In genomic region chr16:56327929-56328258, GRCh38 we compare ENCODE assay signal across 18 cellular contexts.
DNase-seq lines count a peak whose midpoint lies in the region; ATAC-seq, FAIRE-seq and TF ChIP-seq lines count a peak whose summit lies in the region.
"Had no signal": no experiment of that assay in that cellular context is flagged by ENCODE, and none has a peak within 500 bp of the region (broad histone marks: within the 10 kb centered on the region; RNA-seq: fewer than 3 reads in every experiment).

No MANE protein-coding gene starts in this region.

- no TSS peak for BruUV-seq in HepG2 (replicated peaks; lab: Mats Ljungman, UMichigan)

- H3K36me3 ChIP-seq in liver (ENCODE audit: control insufficient read depth in 4 of 4, insufficient read depth in 3 of 4, low read depth in 1 of 4, low read length in 3 of 4) (peaks cover 0 to 2% (median 0%) of the 10 kb centered on the region in 4 donors), HepG2 (replicated peaks in 1 of 2; ENCODE audit: control insufficient read depth in 1 of 2, insufficient read depth in 2 of 2, low read length in 2 of 2) (no peaks in the 10 kb centered on the region)

- H3K9me3 ChIP-seq in liver (ENCODE audit: control insufficient read depth in 4 of 4, low read length in 3 of 4) (no peaks in the 10 kb centered on the region), HepG2 (ENCODE audit: low read length) (no peaks in the 10 kb centered on the region)

- in situ Hi-C loops in HepG2 (cut with HindIII; ENCODE audit: extremely low pct_ligation_motif_present, low pct_unique_long_range_greater_than_20kb) = no loop called here

- H3K27me3 ChIP-seq in liver (ENCODE audit: control insufficient read depth in 4 of 4, insufficient read depth in 4 of 4, low read length in 3 of 4) = no peaks in the 10 kb centered on the region
- H3K27me3 ChIP-seq in HepG2 (ENCODE audit: control insufficient read depth in 1 of 2, insufficient read depth in 2 of 2, low read length in 2 of 2) = peaks cover 9 to 71% of the 10 kb centered on the region in 2 experiments
- no peaks in the 10 kb centered on the region for H3K27me3 ChIP-seq in layer of hippocampus (ENCODE audit: control insufficient read depth, insufficient read depth, low read length)

- no peaks in the 10 kb centered on the region for H4K20me1 ChIP-seq in HepG2 (ENCODE audit: insufficient read depth, low read length)

- peaks cover 6 to 47% (median 25%) of the 10 kb centered on the region in 4 donors for H3K4me1 ChIP-seq in liver (ENCODE audit: control insufficient read depth in 4 of 4, insufficient read depth in 4 of 4, low read length in 3 of 4)
- no peaks in the 10 kb centered on the region for H3K4me1 ChIP-seq in HepG2 (ENCODE audit: insufficient read depth, low read length)

- H3K4me2 ChIP-seq in HepG2 (ENCODE audit: low read depth, low read length) = no peak overlapping the region
- H3K4me2 ChIP-seq: GM23338 had no signal

- no peak for TF ChIP-seq POLR2A in HepG2 (IDR thresholded peaks at IDR 0.05; ENCODE audit: insufficient read depth in 1 of 2, low read depth in 2 of 2, low read length in 2 of 2)

- no peaks in the 10 kb centered on the region for H3K79me2 ChIP-seq in HepG2 (ENCODE audit: insufficient read depth, low read length)

- TF ChIP-seq EP300 in HepG2 (IDR thresholded peaks at IDR 0.05; ENCODE audit: low read depth in 2 of 2, low read length in 2 of 2) (no peak), HepG2 (CRISPR knock-in tag; IDR thresholded peaks at IDR 0.05; ENCODE audit: borderline replicate concordance) (no peak)

- no peak for DNase-seq in HepG2 (ENCODE audit: low spot score)
- DNase-seq in caudate nucleus (lab: John Stamatoyannopoulos, UW) = no peak
- DNase-seq in stimulated activated CD4-positive, alpha-beta T cell treated with anti-CD3 and anti-CD28 coated beads, Interleukin-4, amount 100 ng/mL, for 1 hour = no peak
- DNase-seq in DMS153 treated with DMSO at 0.1 percent for 48 hours (lab: John Stamatoyannopoulos, UW; ENCODE audit: unreplicated experiment) = no peak
- DNase-seq: Calu3; CD4-positive, alpha-beta memory T cell; COR-L47; DND-41; GDM1; H9 had no signal

- no peak overlapping the region for H3K27ac ChIP-seq in liver (ENCODE audit: low read depth in 1 of 2, low read length in 2 of 2)
- H3K27ac ChIP-seq in HepG2 (ENCODE audit: extremely low read length, insufficient read depth, low read length) = no peak overlapping the region
- H3K27ac ChIP-seq in caudate nucleus (ENCODE audit: low read depth, low read length) = peak overlapping the region; percentile 84
- H3K27ac ChIP-seq in layer of hippocampus (ENCODE audit: low read depth, low read length) = peak overlapping the region; percentile 62
- peak overlapping the region; percentile 75 for H3K27ac ChIP-seq in temporal lobe (ENCODE audit: low read depth, low read length)

- POLR2A ChIA-PET in HepG2 (lab: Yijun Ruan, JAX) = no interaction called here

- TF ChIP-seq RAD21 in liver (IDR thresholded peaks at IDR 0.05) (no peak), HepG2 (CRISPR knock-in tag; IDR thresholded peaks at IDR 0.05) (no peak)

- H2AFZ ChIP-seq in HepG2 (ENCODE audit: low read length) = no peak overlapping the region
- H2AFZ ChIP-seq: GM23338 had no signal

- intact Hi-C loops in HepG2 (cut with micrococcal nuclease; ENCODE audit: unreplicated experiment) = no loop called here

- ATAC-seq in HepG2 (no peak), GM21786 (IDR thresholded peaks at IDR 0.05; ENCODE audit: unreplicated experiment) (no peak)
- ATAC-seq: GM12878, GM23338, HCT116 had no signal

- H3K9ac ChIP-seq in liver (ENCODE audit: low read depth in 1 of 2, low read length in 2 of 2) = no peak overlapping the region
- H3K9ac ChIP-seq in HepG2 (ENCODE audit: insufficient read depth, low read depth, low read length) = no peak overlapping the region

- FAIRE-seq in HepG2 (lab: Jason Lieb, UNC) = no peak
- FAIRE-seq: GM12878, GM19239 had no signal

- 62% methylated on average over 6 of the region's 6 CpGs for WGBS in liver
- 51% methylated on average over 6 of the region's 6 CpGs for whole genome bisulfite sequencing in HepG2 (ENCODE audit: low lambda C conversion rate)

- CTCF ChIA-PET in HepG2 (lab: Yijun Ruan, JAX; ENCODE audit: low intra/inter-chr PET ratio, low total read pairs) = no interaction called here

- no peak overlapping the region for H3K4me3 ChIP-seq in liver (ENCODE audit: low read depth in 1 of 3, low read length in 3 of 3)
- H3K4me3 ChIP-seq in HepG2 (replicated peaks in 1 of 3; ENCODE audit: insufficient read depth in 1 of 3, low read depth in 2 of 3, low read length in 3 of 3) = no peak overlapping the region
- H3K4me3 ChIP-seq: GM12878, GM23338 had no signal

- TF ChIP-seq CTCF in liver (IDR thresholded peaks at IDR 0.05; ENCODE audit: low read depth, low read length, missing input control) (no peak), HepG2 (CRISPR knock-in tag; IDR thresholded peaks at IDR 0.05) (no peak)

TF ChIP-seq in liver, 16 proteins besides CTCF, POLR2A, EP300 and RAD21:
- no peak for TF ChIP-seq ZBTB33 (IDR thresholded peaks at IDR 0.05)
- TF ChIP-seq HNF4G (IDR thresholded peaks at IDR 0.05) = no peak
- no peak for TF ChIP-seq SP1 (IDR thresholded peaks at IDR 0.05)
- TF ChIP-seq HNF4A (conservative IDR thresholded peaks at IDR 0.05) = peak; percentile 35 to 37
- no peak for TF ChIP-seq YY1 (IDR thresholded peaks at IDR 0.05)
- no peak for TF ChIP-seq TAF1 (conservative IDR thresholded peaks at IDR 0.05)
- TF ChIP-seq GABPA (IDR thresholded peaks at IDR 0.05 in 1 of 2, conservative IDR thresholded peaks at IDR 0.05 in 1 of 2) = no peak
- no peak for TF ChIP-seq JUND (IDR thresholded peaks at IDR 0.05)
TF ChIP-seq in liver: peak in this region for 1.

TF ChIP-seq in HepG2, 621 proteins besides CTCF, POLR2A, EP300 and RAD21:
- TF ChIP-seq ZNF674 (CRISPR knock-in tag; IDR thresholded peaks at IDR 0.05; ENCODE audit: low read depth) = no peak
- TF ChIP-seq, protein P1, sequence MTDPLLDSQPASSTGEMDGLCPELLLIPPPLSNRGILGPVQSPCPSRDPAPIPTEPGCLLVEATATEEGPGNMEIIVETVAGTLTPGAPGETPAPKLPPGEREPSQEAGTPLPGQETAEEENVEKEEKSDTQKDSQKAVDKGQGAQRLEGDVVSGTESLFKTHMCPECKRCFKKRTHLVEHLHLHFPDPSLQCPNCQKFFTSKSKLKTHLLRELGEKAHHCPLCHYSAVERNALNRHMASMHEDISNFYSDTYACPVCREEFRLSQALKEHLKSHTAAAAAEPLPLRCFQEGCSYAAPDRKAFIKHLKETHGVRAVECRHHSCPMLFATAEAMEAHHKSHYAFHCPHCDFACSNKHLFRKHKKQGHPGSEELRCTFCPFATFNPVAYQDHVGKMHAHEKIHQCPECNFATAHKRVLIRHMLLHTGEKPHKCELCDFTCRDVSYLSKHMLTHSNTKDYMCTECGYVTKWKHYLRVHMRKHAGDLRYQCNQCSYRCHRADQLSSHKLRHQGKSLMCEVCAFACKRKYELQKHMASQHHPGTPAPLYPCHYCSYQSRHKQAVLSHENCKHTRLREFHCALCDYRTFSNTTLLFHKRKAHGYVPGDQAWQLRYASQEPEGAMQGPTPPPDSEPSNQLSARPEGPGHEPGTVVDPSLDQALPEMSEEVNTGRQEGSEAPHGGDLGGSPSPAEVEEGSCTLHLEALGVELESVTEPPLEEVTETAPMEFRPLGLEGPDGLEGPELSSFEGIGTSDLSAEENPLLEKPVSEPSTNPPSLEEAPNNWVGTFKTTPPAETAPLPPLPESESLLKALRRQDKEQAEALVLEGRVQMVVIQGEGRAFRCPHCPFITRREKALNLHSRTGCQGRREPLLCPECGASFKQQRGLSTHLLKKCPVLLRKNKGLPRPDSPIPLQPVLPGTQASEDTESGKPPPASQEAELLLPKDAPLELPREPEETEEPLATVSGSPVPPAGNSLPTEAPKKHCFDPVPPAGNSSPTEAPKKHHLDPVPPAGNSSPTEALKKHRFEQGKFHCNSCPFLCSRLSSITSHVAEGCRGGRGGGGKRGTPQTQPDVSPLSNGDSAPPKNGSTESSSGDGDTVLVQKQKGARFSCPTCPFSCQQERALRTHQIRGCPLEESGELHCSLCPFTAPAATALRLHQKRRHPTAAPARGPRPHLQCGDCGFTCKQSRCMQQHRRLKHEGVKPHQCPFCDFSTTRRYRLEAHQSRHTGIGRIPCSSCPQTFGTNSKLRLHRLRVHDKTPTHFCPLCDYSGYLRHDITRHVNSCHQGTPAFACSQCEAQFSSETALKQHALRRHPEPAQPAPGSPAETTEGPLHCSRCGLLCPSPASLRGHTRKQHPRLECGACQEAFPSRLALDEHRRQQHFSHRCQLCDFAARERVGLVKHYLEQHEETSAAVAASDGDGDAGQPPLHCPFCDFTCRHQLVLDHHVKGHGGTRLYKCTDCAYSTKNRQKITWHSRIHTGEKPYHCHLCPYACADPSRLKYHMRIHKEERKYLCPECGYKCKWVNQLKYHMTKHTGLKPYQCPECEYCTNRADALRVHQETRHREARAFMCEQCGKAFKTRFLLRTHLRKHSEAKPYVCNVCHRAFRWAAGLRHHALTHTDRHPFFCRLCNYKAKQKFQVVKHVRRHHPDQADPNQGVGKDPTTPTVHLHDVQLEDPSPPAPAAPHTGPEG (CRISPR knock-in tag; IDR thresholded peaks at IDR 0.05) = no peak
- TF ChIP-seq, protein P2, sequence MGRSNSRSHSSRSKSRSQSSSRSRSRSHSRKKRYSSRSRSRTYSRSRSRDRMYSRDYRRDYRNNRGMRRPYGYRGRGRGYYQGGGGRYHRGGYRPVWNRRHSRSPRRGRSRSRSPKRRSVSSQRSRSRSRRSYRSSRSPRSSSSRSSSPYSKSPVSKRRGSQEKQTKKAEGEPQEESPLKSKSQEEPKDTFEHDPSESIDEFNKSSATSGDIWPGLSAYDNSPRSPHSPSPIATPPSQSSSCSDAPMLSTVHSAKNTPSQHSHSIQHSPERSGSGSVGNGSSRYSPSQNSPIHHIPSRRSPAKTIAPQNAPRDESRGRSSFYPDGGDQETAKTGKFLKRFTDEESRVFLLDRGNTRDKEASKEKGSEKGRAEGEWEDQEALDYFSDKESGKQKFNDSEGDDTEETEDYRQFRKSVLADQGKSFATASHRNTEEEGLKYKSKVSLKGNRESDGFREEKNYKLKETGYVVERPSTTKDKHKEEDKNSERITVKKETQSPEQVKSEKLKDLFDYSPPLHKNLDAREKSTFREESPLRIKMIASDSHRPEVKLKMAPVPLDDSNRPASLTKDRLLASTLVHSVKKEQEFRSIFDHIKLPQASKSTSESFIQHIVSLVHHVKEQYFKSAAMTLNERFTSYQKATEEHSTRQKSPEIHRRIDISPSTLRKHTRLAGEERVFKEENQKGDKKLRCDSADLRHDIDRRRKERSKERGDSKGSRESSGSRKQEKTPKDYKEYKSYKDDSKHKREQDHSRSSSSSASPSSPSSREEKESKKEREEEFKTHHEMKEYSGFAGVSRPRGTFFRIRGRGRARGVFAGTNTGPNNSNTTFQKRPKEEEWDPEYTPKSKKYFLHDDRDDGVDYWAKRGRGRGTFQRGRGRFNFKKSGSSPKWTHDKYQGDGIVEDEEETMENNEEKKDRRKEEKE (IDR thresholded peaks at IDR 0.05) = no peak

Comparison
In these comparisons a context has a peak if more than half of its experiments do, and no peak if none do; other contexts are left out.
1. H3K27ac ChIP-seq: peak in caudate nucleus (single experiment), layer of hippocampus (single experiment) and temporal lobe (single experiment); none in liver (0 of 2) and HepG2 (single experiment).